Comparison of ENCODE assay signal across 8 cellular contexts in the genomic region with DNA sequence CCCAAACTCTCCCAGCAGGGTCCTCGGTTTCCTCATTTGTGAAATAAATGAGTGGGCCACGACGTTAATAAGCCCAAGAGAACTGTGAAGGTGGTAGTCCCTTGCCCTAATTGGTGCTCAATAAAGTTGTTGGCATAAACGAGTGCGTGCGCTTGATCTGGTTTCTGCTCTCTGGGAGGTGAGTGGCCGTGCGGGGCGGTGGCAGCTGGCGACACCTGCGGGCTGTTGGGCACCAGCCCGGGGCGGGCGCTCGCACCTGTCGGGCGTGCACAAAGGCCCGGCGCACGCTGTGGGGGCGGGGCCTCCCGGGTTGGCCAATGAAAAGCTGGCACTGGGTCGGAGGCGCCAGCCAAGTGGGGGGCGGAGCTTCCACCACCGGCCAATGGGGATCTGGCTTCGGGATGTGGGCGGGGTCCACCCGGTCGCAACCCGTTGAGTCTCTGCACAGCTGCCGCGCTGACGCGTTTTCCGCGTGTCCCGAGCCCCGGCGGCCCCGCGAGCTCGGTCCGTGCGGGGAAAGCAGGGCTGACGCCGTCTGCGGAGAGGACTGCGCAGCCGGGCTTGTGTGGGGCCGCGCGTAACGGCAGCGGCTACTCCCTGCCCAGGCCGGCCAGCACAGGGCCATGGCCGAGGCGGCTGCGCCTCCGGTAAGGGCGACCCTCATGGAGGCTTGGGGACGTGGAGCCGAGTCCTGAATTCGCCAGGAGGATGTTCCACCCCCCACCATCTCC. TPM values are rescaled to one million over a fixed set of nuclear protein-coding genes. Genes with fewer than 3 reads are reported as not detected.
DNase-seq lines count a peak whose midpoint lies in the region; ATAC-seq and TF ChIP-seq lines count a peak whose summit lies in the region.

No MANE protein-coding gene starts in this region.

- H3K9me3 ChIP-seq in lower lobe of right lung, result no peaks in the 10 kb centered on the region

- no peak overlapping the region for H3K27ac ChIP-seq in lower lobe of right lung

- peaks cover 14% of the 10 kb centered on the region for H3K4me1 ChIP-seq in lower lobe of right lung

- intact Hi-C loops in lower lobe of right lung (cut with DNase I), result no loop called here

- H3K36me3 ChIP-seq in lower lobe of right lung, result peaks cover 19% of the 10 kb centered on the region

- H3K4me1 Mint-ChIP-seq in activated CD4-positive, alpha-beta memory T cell treated with anti-CD3 and anti-CD28 coated beads, Interleukin-2, amount 10 ng/mL, durations not matched to agents 7 days and 5 days, result peaks cover 41% of the 10 kb centered on the region

- no peak for TF ChIP-seq CTCF in AG09309 (IDR thresholded peaks at IDR 0.05; ENCODE audit: control insufficient read depth, insufficient read depth, low read depth, low read length, missing control alignments)
- TF ChIP-seq CTCF in lower lobe of right lung (IDR thresholded peaks at IDR 0.05), result no peak

- no peaks in the 10 kb centered on the region for H3K27me3 ChIP-seq in lower lobe of right lung (ENCODE audit: low read depth)

- H3K27me3 Mint-ChIP-seq in activated CD4-positive, alpha-beta memory T cell treated with anti-CD3 and anti-CD28 coated beads, Interleukin-2, amount 10 ng/mL, durations not matched to agents 7 days and 5 days, result no peaks in the 10 kb centered on the region

- peak overlapping the region; percentile 75 for H3K4me3 Mint-ChIP-seq in activated CD4-positive, alpha-beta memory T cell treated with anti-CD3 and anti-CD28 coated beads, Interleukin-2, amount 10 ng/mL, durations not matched to agents 7 days and 5 days

- POLR2A ChIA-PET in activated CD4-positive, alpha-beta memory T cell treated with anti-CD3 and anti-CD28 coated beads, Interleukin-2, amount 10 ng/mL, durations not matched to agents 7 days and 5 days (lab: Charles Lee), result interaction anchor here (0.7 to 3.0 kb wide), 11 partner anchors 20 to 340 kb away, joined by 3 to 22 read pairs (median 4); a partner anchor contains a TSS

- peaks cover 12% of the 10 kb centered on the region for H3K36me3 Mint-ChIP-seq in activated CD4-positive, alpha-beta memory T cell treated with anti-CD3 and anti-CD28 coated beads, Interleukin-2, amount 10 ng/mL, durations not matched to agents 7 days and 5 days (ENCODE audit: low read depth)

- ATAC-seq in GM18907 (IDR thresholded peaks at IDR 0.05; ENCODE audit: unreplicated experiment) (peak; percentile 95), HG03139 (IDR thresholded peaks at IDR 0.05; ENCODE audit: unreplicated experiment) (peak; percentile 96), lower lobe of right lung (peak; percentile 98 to 99)

- CTCF ChIA-PET in activated CD4-positive, alpha-beta memory T cell treated with anti-CD3 and anti-CD28 coated beads, Interleukin-2, amount 10 ng/mL, durations not matched to agents 7 days and 5 days (lab: Charles Lee), result interaction anchor here (1.0 to 4.3 kb wide), 11 partner anchors 9 to 340 kb away, joined by 3 to 48 read pairs (median 6); a partner anchor contains a TSS

- H3K9me3 Mint-ChIP-seq in activated CD4-positive, alpha-beta memory T cell treated with anti-CD3 and anti-CD28 coated beads, Interleukin-2, amount 10 ng/mL, durations not matched to agents 7 days and 5 days, result no peaks in the 10 kb centered on the region

- no peak overlapping the region for H3K27ac Mint-ChIP-seq in activated CD4-positive, alpha-beta memory T cell treated with anti-CD3 and anti-CD28 coated beads, Interleukin-2, amount 10 ng/mL, durations not matched to agents 7 days and 5 days

- DNase-seq in AG09309 (ENCODE audit: low read depth) (peak; percentile 37), NCI-H446 treated with DMSO at 0.1 percent for 48 hours (lab: John Stamatoyannopoulos, UW) (peak; percentile 69), ecto neural progenitor cell (ENCODE audit: low spot score) (peak; percentile 97), lower lobe of right lung (peak; percentile 96)
- peak; percentile 98 for DNase-seq in activated CD4-positive, alpha-beta memory T cell treated with anti-CD3 and anti-CD28 coated beads, Interleukin-2, amount 10 ng/mL, durations not matched to agents 7 days and 5 days
- DNase-seq in stimulated activated CD4-positive, alpha-beta T cell treated with anti-CD3 and anti-CD28 coated beads, TNF-alpha, amount 100 ng/mL, for 1 hour (ENCODE audit: low read depth in 3 of 3, low spot score in 1 of 3), result peak; percentile 96 to 98 (median 96)

- H3K4me3 ChIP-seq in AG09309 (ENCODE audit: control insufficient read depth, low read depth, low read length) (peak overlapping the region; percentile 56), lower lobe of right lung (peak overlapping the region; percentile 72)

RNA-seq across cellular contexts. Expression of a gene that starts 23.0 kb away (rescaled TPM):
- 10 to 100 TPM; 14.4 to 15.8 TPM for total RNA-seq in activated CD4-positive, alpha-beta memory T cell treated with anti-CD3 and anti-CD28 coated beads, Interleukin-2, amount 10 ng/mL, durations not matched to agents 7 days and 5 days
- 15.1 TPM for total RNA-seq in lower lobe of right lung

RNA-seq across cellular contexts. Expression of a gene that starts 45.6 kb away (rescaled TPM):
- 10 to 100 TPM; 13.5 to 14.5 TPM for total RNA-seq in activated CD4-positive, alpha-beta memory T cell treated with anti-CD3 and anti-CD28 coated beads, Interleukin-2, amount 10 ng/mL, durations not matched to agents 7 days and 5 days
- 10.5 TPM for total RNA-seq in lower lobe of right lung

Comparison
In these comparisons a context has a peak if more than half of its experiments do, and no peak if none do; other contexts are left out.
1. DNase-seq: peak in every context shown above with its lines; median percentile 98 in activated CD4-positive, alpha-beta memory T cell treated with anti-CD3 and anti-CD28 coated beads, Interleukin-2, amount 10 ng/mL, durations not matched to agents 7 days and 5 days; 97 in ecto neural progenitor cell; 96 in lower lobe of right lung; 96 in stimulated activated CD4-positive, alpha-beta T cell treated with anti-CD3 and anti-CD28 coated beads, TNF-alpha, amount 100 ng/mL, for 1 hour; 69 in NCI-H446 treated with DMSO at 0.1 percent for 48 hours; 37 in AG09309.